In genomic region chr12:31317471-31318397, GRCh38 we compare ENCODE assay signal across 1 cellular context.
TF ChIP-seq lines count a peak whose summit lies in the region.

No MANE protein-coding gene starts in this region.

TF ChIP-seq in GM12878, 131 proteins besides CTCF, POLR2A, EP300 and RAD21 (continued from another document):
- no peak for TF ChIP-seq ZNF687 (IDR thresholded peaks at IDR 0.05)
- 0 out of 2 replicates have a peak, but pooled peaks have one; percentile 27 for TF ChIP-seq YBX1 (IDR thresholded peaks at IDR 0.05)
- TF ChIP-seq, protein P1, sequence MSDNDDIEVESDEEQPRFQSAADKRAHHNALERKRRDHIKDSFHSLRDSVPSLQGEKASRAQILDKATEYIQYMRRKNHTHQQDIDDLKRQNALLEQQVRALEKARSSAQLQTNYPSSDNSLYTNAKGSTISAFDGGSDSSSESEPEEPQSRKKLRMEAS (IDR thresholded peaks at IDR 0.05; ENCODE audit: low read depth, low read length) = no peak
- no peak for TF ChIP-seq IRF4 (IDR thresholded peaks at IDR 0.05; ENCODE audit: low read depth, low read length)
- peak; percentile 84 for TF ChIP-seq ZNF384 (IDR thresholded peaks at IDR 0.05; ENCODE audit: borderline replicate concordance, low read depth, low read length)
